26 cellular contexts compared by ENCODE assay signal in genomic region chr3:47534021-47534454, GRCh38. TPM values are rescaled to one million over a fixed set of nuclear protein-coding genes. Genes with fewer than 3 reads are reported as not detected.
DNase-seq lines count a peak whose midpoint lies in the region; ATAC-seq, FAIRE-seq and TF ChIP-seq lines count a peak whose summit lies in the region.
"Had no signal": no experiment of that assay in that cellular context is flagged by ENCODE, and none has a peak within 500 bp of the region (broad histone marks: within the 10 kb centered on the region; RNA-seq: fewer than 3 reads in every experiment).

No MANE protein-coding gene starts in this region.

- in situ Hi-C loops in mammary epithelial cell (cut with MboI; ENCODE audit: low sequenced_read_pairs in 2 of 2): no loop called here

- dilution Hi-C loops in mammary epithelial cell (cut with HindIII; ENCODE audit: low sequenced_read_pairs): no loop called here

- no peaks in the 10 kb centered on the region for H3K4me1 ChIP-seq in mammary epithelial cell (ENCODE audit: insufficient read depth, low read length)
- no peaks in the 10 kb centered on the region for H3K4me1 ChIP-seq in breast epithelium

- FAIRE-seq in urothelium cell line (lab: Jason Lieb, UNC): no peak
- FAIRE-seq: RCC 7860 had no signal

- peaks cover 4% of the 10 kb centered on the region for H3K9me3 Mint-ChIP-seq in glutamatergic neuron (ENCODE audit: unreplicated experiment)

- no peak overlapping the region for H2AFZ ChIP-seq in mammary epithelial cell (ENCODE audit: low read depth, low read length)

- no peak overlapping the region for H3K27ac Mint-ChIP-seq in glutamatergic neuron (ENCODE audit: unreplicated experiment)
- H3K27ac Mint-ChIP-seq: B cell had no signal

- peaks cover 5% of the 10 kb centered on the region for H3K27me3 Mint-ChIP-seq in glutamatergic neuron (ENCODE audit: unreplicated experiment)

- BruUV-seq in mammary epithelial cell (replicated peaks; lab: Mats Ljungman, UMichigan): no TSS peak

- H3K4me3 ChIP-seq in mammary epithelial cell (replicated peaks in 1 of 3; ENCODE audit: insufficient read depth in 1 of 3, low read depth in 2 of 3, low read length in 3 of 3) (no peak overlapping the region), breast epithelium (no peak overlapping the region)
- H3K4me3 ChIP-seq: SK-N-MC had no signal

- no peaks in the 10 kb centered on the region for H3K9me3 ChIP-seq in mammary epithelial cell (replicated peaks; ENCODE audit: insufficient read depth, low read length)
- H3K9me3 ChIP-seq in breast epithelium: no peaks in the 10 kb centered on the region

- intact Hi-C loops in mammary epithelial cell (cut with micrococcal nuclease) (no loop called here), breast epithelium (cut with DNase I; ENCODE audit: low total_unique reads) (no loop called here)

- peaks cover 2% of the 10 kb centered on the region for H3K4me1 Mint-ChIP-seq in glutamatergic neuron (ENCODE audit: low read depth, unreplicated experiment)
- H3K4me1 Mint-ChIP-seq: B cell had no signal

- no peaks in the 10 kb centered on the region for H4K20me1 ChIP-seq in mammary epithelial cell (ENCODE audit: insufficient read depth, low read length)

- no peaks in the 10 kb centered on the region for H3K79me2 ChIP-seq in mammary epithelial cell (ENCODE audit: insufficient read depth, low read length)

- 72% methylated on average over 5 of the region's 5 CpGs for WGBS in mammary epithelial cell (ENCODE audit: low coverage, missing lambda C conversion rate)

- H3K27ac ChIP-seq in mammary epithelial cell (ENCODE audit: insufficient read depth, low read depth, low read length): no peak overlapping the region
- H3K27ac ChIP-seq in breast epithelium: no peak overlapping the region
- H3K27ac ChIP-seq in epithelial cell of prostate: peak overlapping the region; percentile 68
- H3K27ac ChIP-seq: 22Rv1, C4-2B, KMS-11, SK-N-MC had no signal

- TF ChIP-seq CTCF in mammary epithelial cell (conservative IDR thresholded peaks at IDR 0.05 in 1 of 2, IDR thresholded peaks at IDR 0.05 in 1 of 2; ENCODE audit: extremely low read depth in 1 of 2, insufficient read depth in 1 of 2, low read depth in 1 of 2, low read length in 2 of 2) (no peak), breast epithelium (IDR thresholded peaks at IDR 0.05) (no peak), glutamatergic neuron (IDR thresholded peaks at IDR 0.05; ENCODE audit: partially characterized antibody, unreplicated experiment) (no peak)

- ATAC-seq in GM18909 (IDR thresholded peaks at IDR 0.05; ENCODE audit: poor library complexity, unreplicated experiment): no peak

- no peak overlapping the region for H3K9ac ChIP-seq in mammary epithelial cell (ENCODE audit: insufficient read depth, low read length)
- H3K9ac ChIP-seq: KMS-11 had no signal

- no peak for TF ChIP-seq POLR2A in breast epithelium (IDR thresholded peaks at IDR 0.05)

- H3K36me3 ChIP-seq in mammary epithelial cell (ENCODE audit: insufficient read depth, low read length) (no peaks in the 10 kb centered on the region), breast epithelium (no peaks in the 10 kb centered on the region)

- no peaks in the 10 kb centered on the region for H3K36me3 Mint-ChIP-seq in glutamatergic neuron (ENCODE audit: unreplicated experiment)

- no peak overlapping the region for H3K4me3 Mint-ChIP-seq in glutamatergic neuron (ENCODE audit: unreplicated experiment)
- H3K4me3 Mint-ChIP-seq: B cell had no signal

- H3K4me2 ChIP-seq in mammary epithelial cell (ENCODE audit: insufficient read depth, low read depth, low read length): no peak overlapping the region
- H3K4me2 ChIP-seq: KMS-11 had no signal

- H3K27me3 ChIP-seq in mammary epithelial cell (ENCODE audit: insufficient read depth, low read length): no peaks in the 10 kb centered on the region
- no peaks in the 10 kb centered on the region for H3K27me3 ChIP-seq in breast epithelium

- DNase-seq in mammary epithelial cell: peak; percentile 16
- no peak for DNase-seq in breast epithelium (ENCODE audit: low spot score in 2 of 2)
- no peak for DNase-seq in epithelial cell of prostate (ENCODE audit: low read depth, low spot score)
- DNase-seq in kidney tubule cell (ENCODE audit: low spot score): peak; percentile 27
- no peak for DNase-seq in glutamatergic neuron
- no peak for DNase-seq in urothelium cell line (ENCODE audit: low spot score)
- no peak for DNase-seq in DMS 273 treated with DMSO at 0.1 percent for 48 hours (lab: John Stamatoyannopoulos, UW)
- DNase-seq: Calu3, DMS153, DND-41, H7, IMR-90, NCI-H1092 treated with DMSO at 0.1 percent for 48 hours, NCI-H1436 treated with DMSO at 0.1 percent for 48 hours, NCI-H187 treated with DMSO at 0.1 percent for 48 hours, NCI-H2171 treated with DMSO at 0.1 percent for 48 hours, NCI-H524 treated with DMSO at 0.1 percent for 48 hours, NCI-H774, SIG-M5 had no signal

- CTCF ChIA-PET in mammary epithelial cell (lab: Charles Lee; ENCODE audit: low non-redundant PET): interaction anchor here (0.6 to 0.7 kb wide), 3 partner anchors 12 to 797 kb away, joined by 3 to 8 read pairs (median 6); no protein-coding TSS in a partner anchor

RNA-seq across cellular contexts. Expression of gene ELP6, which starts 20.5 kb away (rescaled TPM):
- total RNA-seq in mammary epithelial cell: 10 to 100 TPM; 22.3 to 38.2 TPM
- 68.1 TPM for polyA plus RNA-seq in mammary epithelial cell
- 70.4 TPM for polyA minus RNA-seq in mammary epithelial cell
- total RNA-seq in breast epithelium: 10 to 100 TPM; 21.8 to 28.5 (median 22.3) TPM
- total RNA-seq in glutamatergic neuron (ENCODE audit: unreplicated experiment): 40.0 TPM

RNA-seq across cellular contexts. Expression of gene CSPG5, which starts 44.6 kb away (rescaled TPM):
- total RNA-seq in mammary epithelial cell (under 1 TPM; 0.50 to 0.99 TPM), breast epithelium (under 1 TPM; 0.44 to 0.98 (median 0.96) TPM), glutamatergic neuron (ENCODE audit: unreplicated experiment) (0.76 TPM)
- 0.19 TPM for polyA plus RNA-seq in mammary epithelial cell
- not detected for polyA minus RNA-seq in mammary epithelial cell

RNA-seq across cellular contexts. Expression of gene SCAP, which starts 58.3 kb away (rescaled TPM):
- 10 to 100 TPM; 72.5 to 75.4 TPM for total RNA-seq in mammary epithelial cell
- polyA plus RNA-seq in mammary epithelial cell: 31.8 TPM
- polyA minus RNA-seq in mammary epithelial cell: 154 TPM
- total RNA-seq in breast epithelium: 10 to 100 TPM; 54.7 to 78.0 (median 72.7) TPM
- total RNA-seq in glutamatergic neuron (ENCODE audit: unreplicated experiment): 82.7 TPM

Comparison
In these comparisons a context has a peak if more than half of its experiments do, and no peak if none do; other contexts are left out.
1. DNase-seq: peak in mammary epithelial cell (single experiment) and kidney tubule cell (single experiment); none in breast epithelium (0 of 2), epithelial cell of prostate (single experiment), glutamatergic neuron (single experiment), urothelium cell line (single experiment) and DMS 273 treated with DMSO at 0.1 percent for 48 hours (single experiment).